8 cellular contexts compared by ENCODE assay signal in genomic region chr11:34926101-34926830, GRCh38. TPM values are rescaled to one million over a fixed set of nuclear protein-coding genes. Genes with fewer than 3 reads are reported as not detected.
DNase-seq lines count a peak whose midpoint lies in the region; ATAC-seq, FAIRE-seq and TF ChIP-seq lines count a peak whose summit lies in the region.

No MANE protein-coding gene starts in this region.

- FAIRE-seq in GM19239 (lab: Jason Lieb, UNC) (peak; percentile 87), GM12878 (lab: Jason Lieb, UNC) (peak; percentile 80), islet of Langerhans (lab: Jason Lieb, UNC) (peak; percentile 100)

- CTCF ChIA-PET in GM12878 (lab: Yijun Ruan, JAX) = interaction anchor here (0.8 to 6.3 kb wide), 74 partner anchors 7 to 1341 kb away, joined by 3 to 172 read pairs (median 4); partner anchors contain the start of genes APIP, CD44 and PDHX

- no peak overlapping the region for H3K4me2 ChIP-seq in GM12878 (ENCODE audit: control insufficient read depth, insufficient read depth)

- no peak overlapping the region for H3K27ac ChIP-seq in CD4-positive, CD25-positive, alpha-beta regulatory T cell (ENCODE audit: insufficient read depth, low read length, poor library complexity, severe bottlenecking)
- H3K27ac ChIP-seq in GM12878 (ENCODE audit: control insufficient read depth, insufficient read depth) = no peak overlapping the region
- H3K27ac ChIP-seq in tibial nerve = no peak overlapping the region

- BruUV-seq in GM12878 (replicated peaks; lab: Mats Ljungman, UMichigan) = no TSS peak

- DNase-seq in CD4-positive, CD25-positive, alpha-beta regulatory T cell = peak; percentile 7 to 69 (median 60)
- DNase-seq in GM19239 (ENCODE audit: insufficient read length, low spot score) (no peak), NCI-H460 (ENCODE audit: extremely low read depth, low read depth) (peak; percentile 33), GM12878 (ENCODE audit: low read depth, low spot score) (no peak), tibial nerve (ENCODE audit: low spot score in 2 of 2) (peak in 1 of 2 donors; percentile 28), occipital lobe (lab: John Stamatoyannopoulos, UW) (no peak)

- POLR2A ChIA-PET in GM12878 (lab: Charles Lee) = interaction anchor here (0.6 kb wide), 1 partner anchor 464 kb away, joined by 3 read pairs; no protein-coding TSS in a partner anchor

- peak; percentile 52 to 70 (median 59); a peak in 5 of 6 replicates for TF ChIP-seq CTCF in GM12878 (IDR thresholded peaks at IDR 0.05 in 2 of 3, conservative IDR thresholded peaks at IDR 0.05 in 1 of 3; ENCODE audit: control insufficient read depth in 2 of 3, extremely low read depth in 1 of 3, insufficient read depth in 1 of 3, low read depth in 3 of 3, low read length in 3 of 3)
- peak; percentile 65 to 83 (median 72) for TF ChIP-seq CTCF in tibial nerve (IDR thresholded peaks at IDR 0.05)

- no peaks in the 10 kb centered on the region for H3K9me3 ChIP-seq in CD4-positive, CD25-positive, alpha-beta regulatory T cell (ENCODE audit: control insufficient read depth in 2 of 2, low read length in 2 of 2)
- no peaks in the 10 kb centered on the region for H3K9me3 ChIP-seq in GM12878 (replicated peaks; ENCODE audit: control insufficient read depth, insufficient read depth, low read length)
- H3K9me3 ChIP-seq in tibial nerve = no peaks in the 10 kb centered on the region

- peak overlapping the region; percentile 4 for H3K4me3 ChIP-seq in CD4-positive, CD25-positive, alpha-beta regulatory T cell (ENCODE audit: low read depth, low read length)
- no peak overlapping the region for H3K4me3 ChIP-seq in GM12878
- H3K4me3 ChIP-seq in tibial nerve = no peak overlapping the region

- ATAC-seq in CD4-positive, CD25-positive, alpha-beta regulatory T cell (ENCODE audit: low read depth in 2 of 2) = peak in 1 of 2 donors; percentile 61
- ATAC-seq in GM12878 = peak; percentile 76
- no peak for ATAC-seq in HG02840 (IDR thresholded peaks at IDR 0.05; ENCODE audit: low FRiP score, unreplicated experiment)

- H3K9me3 Mint-ChIP-seq in CD4-positive, CD25-positive, alpha-beta regulatory T cell = no peaks in the 10 kb centered on the region

- no peaks in the 10 kb centered on the region for H4K20me1 ChIP-seq in GM12878 (ENCODE audit: control insufficient read depth, insufficient read depth)

- in situ Hi-C loops in GM12878 (cut with MboI) = no loop called here

- intact Hi-C loops in GM12878 (cut with micrococcal nuclease; ENCODE audit: unreplicated experiment) = loop anchor here (1.0 to 5.0 kb wide), 6 partner anchors 216 to 561 kb away; no protein-coding TSS in a partner anchor

- peaks cover 18 to 40% (median 24%) of the 10 kb centered on the region in 4 donors for H3K4me1 Mint-ChIP-seq in CD4-positive, CD25-positive, alpha-beta regulatory T cell

- H3K27ac Mint-ChIP-seq in CD4-positive, CD25-positive, alpha-beta regulatory T cell = no peak overlapping the region

- no peaks in the 10 kb centered on the region for H3K27me3 ChIP-seq in CD4-positive, CD25-positive, alpha-beta regulatory T cell (ENCODE audit: control insufficient read depth, insufficient read depth, low read length)
- H3K27me3 ChIP-seq in GM12878 (replicated peaks in 1 of 2; ENCODE audit: control insufficient read depth in 2 of 2, insufficient read depth in 2 of 2, low read length in 1 of 2) = no peaks in the 10 kb centered on the region
- no peaks in the 10 kb centered on the region for H3K27me3 ChIP-seq in tibial nerve

- H3K79me2 ChIP-seq in GM12878 (ENCODE audit: control insufficient read depth, insufficient read depth, low read length) = peaks cover 2% of the 10 kb centered on the region; the same call in 1 of the 2 replicates

- peaks cover 4% of the 10 kb centered on the region for H3K36me3 ChIP-seq in CD4-positive, CD25-positive, alpha-beta regulatory T cell (ENCODE audit: control insufficient read depth, insufficient read depth, low read length)
- H3K36me3 ChIP-seq in GM12878 (ENCODE audit: control insufficient read depth in 2 of 2, insufficient read depth in 2 of 2, low read length in 1 of 2) (no peaks in the 10 kb centered on the region), tibial nerve (no peaks in the 10 kb centered on the region)

- WGBS in GM12878 (ENCODE audit: insufficient coverage, insufficient replicate concordance, low lambda C conversion rate, missing lambda C conversion rate) = 2% methylated on average over 2 of the region's 2 CpGs
- WGBS in tibial nerve, 2 donors = 5 to 7% methylated on average over 2 of the region's 2 CpGs

- H3K27me3 Mint-ChIP-seq in CD4-positive, CD25-positive, alpha-beta regulatory T cell = no peaks in the 10 kb centered on the region

- TF ChIP-seq RAD21 in GM12878 (IDR thresholded peaks at IDR 0.05; ENCODE audit: insufficient read depth, low read depth, low read length) = peak; percentile 97

- H3K4me3 Mint-ChIP-seq in CD4-positive, CD25-positive, alpha-beta regulatory T cell = no peak overlapping the region

- no peak overlapping the region; the same call in 1 of the 2 replicates for H2AFZ ChIP-seq in GM12878 (ENCODE audit: control insufficient read depth, low read depth, low read length)

- TF ChIP-seq EP300 in GM12878 (IDR thresholded peaks at IDR 0.05; ENCODE audit: borderline replicate concordance in 1 of 2, control insufficient read depth in 1 of 2, low read depth in 2 of 2, low read length in 2 of 2) (no peak), tibial nerve (IDR thresholded peaks at IDR 0.05) (no peak)

- RAD21 ChIA-PET in GM12878 (lab: Charles Lee; ENCODE audit: unreplicated experiment) = interaction anchor here (0.6 to 6.7 kb wide), 30 partner anchors 12 to 561 kb away, joined by 3 to 100 read pairs (median 4); no protein-coding TSS in a partner anchor

- no peak overlapping the region for H3K9ac ChIP-seq in GM12878 (ENCODE audit: control insufficient read depth, insufficient read depth, low read length)

- H3K4me1 ChIP-seq in CD4-positive, CD25-positive, alpha-beta regulatory T cell (ENCODE audit: control insufficient read depth, insufficient read depth, low read length, poor library complexity, severe bottlenecking) = no peaks in the 10 kb centered on the region
- H3K4me1 ChIP-seq in GM12878 (ENCODE audit: control insufficient read depth, insufficient read depth, low read length) = 0 out of 2 replicates have a peak, but pooled peaks cover 2% of the 10 kb centered on the region
- peaks cover 3 to 54% (median 7%) of the 10 kb centered on the region in 4 donors for H3K4me1 ChIP-seq in tibial nerve

- SMC1A ChIA-PET in GM12878 (lab: Charles Lee; ENCODE audit: uncharacterized antibody, unreplicated experiment) = interaction anchor here (0.6 to 6.3 kb wide), 51 partner anchors 9 to 618 kb away, joined by 3 to 110 read pairs (median 4); partner anchors contain the start of genes APIP, CD44 and PDHX

- no peak for TF ChIP-seq POLR2A in GM12878 (IDR thresholded peaks at IDR 0.05; ENCODE audit: low read depth, low read length)
- no peak for TF ChIP-seq POLR2A in tibial nerve (IDR thresholded peaks at IDR 0.05)

- H3K36me3 Mint-ChIP-seq in CD4-positive, CD25-positive, alpha-beta regulatory T cell = no peaks in the 10 kb centered on the region

RNA-seq across cellular contexts. Expression of gene PDHX, which starts 9.8 kb away (rescaled TPM):
- 22.0 TPM for total RNA-seq in CD4-positive, CD25-positive, alpha-beta regulatory T cell
- 10 to 100 TPM; 18.2 to 24.1 (median 19.6) TPM for polyA plus RNA-seq in CD4-positive, CD25-positive, alpha-beta regulatory T cell
- total RNA-seq in NCI-H460 (2014; rRNA removed; shearing (Covaris generic)) = 53.5 and 56.8 TPM in 2 replicates
- 29.1 and 54.7 TPM in 2 replicates for polyA plus RNA-seq in NCI-H460 (2014; cell fraction: nucleus; rRNA removed)
- 47.9 and 51.5 TPM in 2 replicates for total RNA-seq in GM12878 (2013; cell fraction: nucleolus; rRNA removed)
- total RNA-seq in GM12878 (2014; rRNA removed) = 22.4 and 28.0 TPM in 2 replicates
- total RNA-seq in GM12878 (2014; rRNA removed; fragmentation: Illumina TruSeq; extraction: Trizol) = 27.6 and 29.8 TPM in 2 replicates
- 27.4 and 31.1 TPM in 2 replicates for total RNA-seq in GM12878 (2021)
- polyA plus RNA-seq in GM12878 (2011; ENCODE audit: low read depth) = 11.6 TPM
- 32.7 and 44.5 TPM in 2 replicates for polyA plus RNA-seq in GM12878 (2011; rRNA removed)
- 15.1 and 16.0 TPM in 2 replicates for polyA plus RNA-seq in GM12878 (2011; cell fraction: cytosol; rRNA removed)
- 10.1 and 13.1 TPM in 2 replicates for polyA plus RNA-seq in GM12878 (2011; cell fraction: nucleus; rRNA removed)
- 13.1 and 17.5 TPM in 2 replicates for polyA plus RNA-seq in GM12878 (2012)
- polyA plus RNA-seq in GM12878 (2014; fragmentation: Illumina TruSeq; extraction: Trizol) = 28.7 and 31.5 TPM in 2 replicates
- 10 to 100 TPM; 21.9 to 24.5 TPM for polyA plus RNA-seq in GM12878 (2014; fragmentation: Nextera tagmentation; extraction: Ambion mirVana)
- 13.2 and 14.5 TPM in 2 replicates for polyA plus RNA-seq in GM12878 (2014; rRNA removed)
- 10 to 100 TPM; 38.9 to 41.9 TPM for polyA plus RNA-seq in GM12878 (2016; fragmentation: Nextera tagmentation; extraction: Ambion mirVana)
- 21.8 and 22.2 TPM in 2 replicates for polyA minus RNA-seq in GM12878 (2011; rRNA and poly(A)+ RNA removed)
- 6.9 and 10.9 TPM in 2 replicates for polyA minus RNA-seq in GM12878 (2011; cell fraction: cytosol; rRNA and poly(A)+ RNA removed)
- 12.0 and 19.4 TPM in 2 replicates for polyA minus RNA-seq in GM12878 (2011; cell fraction: nucleus; rRNA and poly(A)+ RNA removed)
- 10 to 100 TPM; 18.8 to 30.6 (median 23.2) TPM for total RNA-seq in tibial nerve
- 47.1 TPM for total RNA-seq in occipital lobe

RNA-seq across cellular contexts. Expression of gene APIP, which starts 10.1 kb away (rescaled TPM):
- total RNA-seq in CD4-positive, CD25-positive, alpha-beta regulatory T cell = 13.6 TPM
- 10 to 100 TPM; 15.0 to 26.9 (median 22.1) TPM for polyA plus RNA-seq in CD4-positive, CD25-positive, alpha-beta regulatory T cell
- 35.9 and 39.6 TPM in 2 replicates for total RNA-seq in NCI-H460 (2014; rRNA removed; shearing (Covaris generic))
- 31.3 and 44.9 TPM in 2 replicates for polyA plus RNA-seq in NCI-H460 (2014; cell fraction: nucleus; rRNA removed)
- 5.5 and 5.9 TPM in 2 replicates for total RNA-seq in GM12878 (2013; cell fraction: nucleolus; rRNA removed)
- total RNA-seq in GM12878 (2014; rRNA removed) (34.7 and 40.1 TPM in 2 replicates), GM12878 (2014; rRNA removed; fragmentation: Illumina TruSeq; extraction: Trizol) (56.3 and 57.0 TPM in 2 replicates), GM12878 (2021) (40.7 and 40.8 TPM in 2 replicates), tibial nerve (10 to 100 TPM; 16.3 to 31.5 (median 23.2) TPM), occipital lobe (30.9 TPM)
- polyA plus RNA-seq in GM12878 (2011; ENCODE audit: low read depth) = 15.5 TPM
- polyA plus RNA-seq in GM12878 (2011; rRNA removed) (26.8 and 45.5 TPM in 2 replicates), GM12878 (2014; fragmentation: Illumina TruSeq; extraction: Trizol) (52.9 and 63.8 TPM in 2 replicates), GM12878 (2014; fragmentation: Nextera tagmentation; extraction: Ambion mirVana) (10 to 100 TPM; 85.4 to 87.1 TPM), GM12878 (2014; rRNA removed) (35.5 and 43.4 TPM in 2 replicates), GM12878 (2016; fragmentation: Nextera tagmentation; extraction: Ambion mirVana) (10 to 100 TPM; 52.6 to 59.4 TPM)
- polyA plus RNA-seq in GM12878 (2011; cell fraction: cytosol; rRNA removed) = 10.4 and 10.6 TPM in 2 replicates
- 10.1 and 12.0 TPM in 2 replicates for polyA plus RNA-seq in GM12878 (2011; cell fraction: nucleus; rRNA removed)
- 27.0 and 28.1 TPM in 2 replicates for polyA plus RNA-seq in GM12878 (2012)
- 4.1 and 6.0 TPM in 2 replicates for polyA minus RNA-seq in GM12878 (2011; rRNA and poly(A)+ RNA removed)
- 4.9 and 7.2 TPM in 2 replicates for polyA minus RNA-seq in GM12878 (2011; cell fraction: cytosol; rRNA and poly(A)+ RNA removed)
- polyA minus RNA-seq in GM12878 (2011; cell fraction: nucleus; rRNA and poly(A)+ RNA removed) = 1.8 and 2.3 TPM in 2 replicates

Comparison
In these comparisons a context has a peak if more than half of its experiments do, and no peak if none do; other contexts are left out.
1. DNase-seq: peak in CD4-positive, CD25-positive, alpha-beta regulatory T cell (3 of 3) and NCI-H460 (single experiment); none in GM19239 (single experiment), GM12878 (single experiment) and occipital lobe (single experiment).